In the genomic region with DNA sequence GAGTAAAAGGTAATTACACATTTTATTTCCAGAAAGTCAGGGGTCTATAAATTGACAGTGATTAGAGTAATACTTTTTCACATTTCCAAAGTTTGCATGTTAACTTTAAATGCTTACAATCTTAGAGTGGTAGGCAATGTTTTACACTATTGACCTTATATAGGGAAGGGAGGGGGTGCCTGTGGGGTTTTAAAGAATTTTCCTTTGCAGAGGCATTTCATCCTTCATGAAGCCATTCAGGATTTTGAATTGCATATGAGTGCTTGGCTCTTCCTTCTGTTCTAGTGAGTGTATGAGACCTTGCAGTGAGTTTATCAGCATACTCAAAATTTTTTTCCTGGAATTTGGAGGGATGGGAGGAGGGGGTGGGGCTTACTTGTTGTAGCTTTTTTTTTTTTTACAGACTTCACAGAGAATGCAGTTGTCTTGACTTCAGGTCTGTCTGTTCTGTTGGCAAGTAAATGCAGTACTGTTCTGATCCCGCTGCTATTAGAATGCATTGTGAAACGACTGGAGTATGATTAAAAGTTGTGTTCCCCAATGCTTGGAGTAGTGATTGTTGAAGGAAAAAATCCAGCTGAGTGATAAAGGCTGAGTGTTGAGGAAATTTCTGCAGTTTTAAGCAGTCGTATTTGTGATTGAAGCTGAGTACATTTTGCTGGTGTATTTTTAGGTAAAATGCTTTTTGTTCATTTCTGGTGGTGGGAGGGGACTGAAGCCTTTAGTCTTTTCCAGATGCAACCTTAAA, we compare ENCODE assay signal across 8 cellular contexts. TPM values are rescaled to one million over a fixed set of nuclear protein-coding genes. Genes with fewer than 3 reads are reported as not detected.
A peak's percentile ranks its signal among the peaks of the same experiment; 100 is the strongest.
DNase-seq lines count a peak whose midpoint lies in the region; ATAC-seq, FAIRE-seq and TF ChIP-seq lines count a peak whose summit lies in the region.

No MANE protein-coding gene starts in this region.

- FAIRE-seq in GM12891 (lab: Jason Lieb, UNC) = no peak

- peak overlapping the region; percentile 99 for H3K9ac ChIP-seq in OCI-LY3 (ENCODE audit: low read length)

- H3K4me2 ChIP-seq in OCI-LY3 (ENCODE audit: low read length) = peak overlapping the region; percentile 95

- H3K36me3 ChIP-seq in OCI-LY3 (replicated peaks; ENCODE audit: low read depth, low read length) (peaks cover 76% of the 10 kb centered on the region), ovary (peaks cover 3% of the 10 kb centered on the region)

- H2AFZ ChIP-seq in OCI-LY3 (ENCODE audit: low read depth, low read length) = no peak overlapping the region

- H3K27me3 ChIP-seq in OCI-LY3 (ENCODE audit: low read depth, low read length) = no peaks in the 10 kb centered on the region
- no peaks in the 10 kb centered on the region for H3K27me3 ChIP-seq in ovary

- H3K4me1 ChIP-seq in OCI-LY3 (ENCODE audit: low read length) = peaks cover 60% of the 10 kb centered on the region
- peaks cover 2% of the 10 kb centered on the region for H3K4me1 ChIP-seq in ovary (ENCODE audit: insufficient read depth)

- H4K20me1 ChIP-seq in OCI-LY3 (ENCODE audit: insufficient read depth, low read length) = peaks cover 78% of the 10 kb centered on the region

- WGBS in ovary, 3 donors = 0 to 1% (median 0%) methylated on average over 3 of the region's 3 CpGs

- intact Hi-C loops in ovary (cut with DNase I) = no loop called here

- TF ChIP-seq EP300 in ovary (IDR thresholded peaks at IDR 0.05) = no peak

- H3K4me3 ChIP-seq in OCI-LY3 (ENCODE audit: low read length) = peak overlapping the region; percentile 83
- H3K4me3 ChIP-seq in ovary = peak overlapping the region; percentile 82

- H3K27ac ChIP-seq in OCI-LY3 (ENCODE audit: low read length) (peak overlapping the region; percentile 78; the same call in 1 of the 2 replicates), epithelial cell of prostate (peak overlapping the region; percentile 100), ovary (peak overlapping the region; percentile 82 to 91)

- H3K9me3 ChIP-seq in OCI-LY3 (ENCODE audit: insufficient read depth, low read length) (no peaks in the 10 kb centered on the region), ovary (no peaks in the 10 kb centered on the region)

- peaks cover 77% of the 10 kb centered on the region for H3K79me2 ChIP-seq in OCI-LY3 (ENCODE audit: low read length)

- TF ChIP-seq POLR2A in GM12891 (IDR thresholded peaks at IDR 0.05; ENCODE audit: low read depth, low read length) (peak; percentile 95), ovary (IDR thresholded peaks at IDR 0.05) (no peak)

- DNase-seq in GM12891 (ENCODE audit: insufficient read length, low spot score) = no peak
- no peak for DNase-seq in epithelial cell of prostate (ENCODE audit: low read depth, low spot score)
- DNase-seq in ovary = peak in 1 of 5 donors; percentile 13
- no peak for DNase-seq in NCI-H1694 treated with DMSO at 0.1 percent for 48 hours (lab: John Stamatoyannopoulos, UW)

- TF ChIP-seq CTCF in OCI-LY3 (IDR thresholded peaks at IDR 0.05; ENCODE audit: low read depth, low read length) = no peak
- TF ChIP-seq CTCF in ovary (IDR thresholded peaks at IDR 0.05) = no peak

- no peak for ATAC-seq in HG03342 (IDR thresholded peaks at IDR 0.05; ENCODE audit: unreplicated experiment)
- ATAC-seq in GM18520 (IDR thresholded peaks at IDR 0.05; ENCODE audit: unreplicated experiment) = no peak
- no peak for ATAC-seq in GM19467 (IDR thresholded peaks at IDR 0.05; ENCODE audit: unreplicated experiment)

TF ChIP-seq in GM12891, 5 proteins besides CTCF, POLR2A, EP300 and RAD21:
- TF ChIP-seq SPI1 (IDR thresholded peaks at IDR 0.05; ENCODE audit: low read depth, low read length) (no peak), POLR2AphosphoS5 (IDR thresholded peaks at IDR 0.05; ENCODE audit: low read depth, low read length) (peak; percentile 97), POU2F2 (IDR thresholded peaks at IDR 0.05; ENCODE audit: low read depth, low read length) (0 out of 2 replicates have a peak, but pooled peaks have one; percentile 52), PAX5 (IDR thresholded peaks at IDR 0.05; ENCODE audit: insufficient read depth, low read length, severe bottlenecking) (no peak), TAF1 (IDR thresholded peaks at IDR 0.05; ENCODE audit: low read depth, low read length) (no peak)

RNA-seq across cellular contexts. Expression of gene MALAT1, which starts 5.3 kb away (rescaled TPM):
- polyA plus RNA-seq in GM12891 (2012; ENCODE audit: low read depth, missing spikeins) = 839 TPM
- total RNA-seq in ovary = over 10,000 TPM in 4 of 7 donors, 1,000 to 10,000 TPM in 3; 4,813 to 13,132 (median 10,519) TPM
- polyA plus RNA-seq in ovary = 100 to 1,000 TPM; 396 to 616 TPM

RNA-seq across cellular contexts. Expression of gene SCYL1, which starts 20.8 kb away (rescaled TPM):
- 33.4 TPM for polyA plus RNA-seq in GM12891 (2012; ENCODE audit: low read depth, missing spikeins)
- 100 to 1,000 TPM in 1 of 7 donors, 10 to 100 TPM in 6; 59.0 to 118 (median 96.2) TPM for total RNA-seq in ovary
- polyA plus RNA-seq in ovary = 10 to 100 TPM; 11.7 to 71.6 TPM

RNA-seq across cellular contexts. Expression of gene LTBP3, which starts 54.1 kb away (rescaled TPM):
- polyA plus RNA-seq in GM12891 (2012; ENCODE audit: low read depth, missing spikeins) = 14.6 TPM
- total RNA-seq in ovary = 100 to 1,000 TPM; 143 to 292 (median 198) TPM
- polyA plus RNA-seq in ovary = 100 to 1,000 TPM in 1 of 2 donors, 10 to 100 TPM in 1; 35.9 to 130 TPM
